14 cellular contexts compared by ENCODE assay signal in genomic region chr3:89223188-89223587, GRCh38.
"Had no signal": no experiment of that assay in that cellular context is flagged by ENCODE, and none has a peak within 500 bp of the region (broad histone marks: within the 10 kb centered on the region; RNA-seq: fewer than 3 reads in every experiment).

No MANE protein-coding gene starts in this region.

- H3K9me3 ChIP-seq: breast epithelium, transverse colon had no signal

- H3K4me1 ChIP-seq: breast epithelium, transverse colon had no signal

- H3K27ac ChIP-seq: breast epithelium, transverse colon had no signal

- H3K36me3 ChIP-seq: breast epithelium, transverse colon had no signal

- H3K4me3 ChIP-seq: breast epithelium, transverse colon had no signal

- DNase-seq: activated naive CD4-positive, alpha-beta T cell treated with Interleukin-2 at 50 U/mL for 16 hours; aorta; cerebellar nuclear complex; dermis blood vessel endothelial cell; head of caudate nucleus; kidney glomerular epithelial cell; mesendoderm; natural killer cell; stimulated activated CD4-positive, alpha-beta T cell treated with anti-CD3 and anti-CD28 coated beads, Interleukin-15, amount 100 ng/mL, for 24 hours; stimulated activated CD4-positive, alpha-beta T cell treated with anti-CD3 and anti-CD28 coated beads, Interleukin-4, amount 100 ng/mL, for 1 hour; stimulated activated naive CD4-positive, alpha-beta T cell treated with Interleukin-2 at 50 U/mL for 16 hours; substantia nigra; transverse colon had no signal
